In genomic region chr6:34566830-34567546, GRCh38 we compare ENCODE assay signal across 22 cellular contexts. TPM values are rescaled to one million over a fixed set of nuclear protein-coding genes. Genes with fewer than 3 reads are reported as not detected.
DNase-seq lines count a peak whose midpoint lies in the region; TF ChIP-seq lines count a peak whose summit lies in the region.
"Had no signal": no experiment of that assay in that cellular context is flagged by ENCODE, and none has a peak within 500 bp of the region (broad histone marks: within the 10 kb centered on the region; RNA-seq: fewer than 3 reads in every experiment).

No MANE protein-coding gene starts in this region.

- H3K4me1 Mint-ChIP-seq in activated T-helper 1 cell treated with anti-CD3 and anti-CD28 coated beads, Interleukin-12 subunit alpha, Interleukin-12 subunit beta, Interleukin-2, Interleukin-4 antibody, amounts not matched to agents 30 ng/mL and 10 ng/mL and 1 ng/mL, durations not matched to agents 14 hours and 24 hours and 36 hours (ENCODE audit: low read depth): no peaks in the 10 kb centered on the region
- no peaks in the 10 kb centered on the region for H3K4me1 Mint-ChIP-seq in type B pancreatic cell (ENCODE audit: unreplicated experiment)

- no peaks in the 10 kb centered on the region for H3K79me2 ChIP-seq in PC-9 (ENCODE audit: low read depth)
- no peaks in the 10 kb centered on the region for H3K79me2 ChIP-seq in osteoblast (ENCODE audit: insufficient read depth, low read length)

- H3K36me3 ChIP-seq in H7 (replicated peaks; ENCODE audit: control insufficient read depth, insufficient read depth, low read length) (no peaks in the 10 kb centered on the region), PC-9 (ENCODE audit: low read depth) (no peaks in the 10 kb centered on the region), osteoblast (ENCODE audit: insufficient read depth, low read length) (no peaks in the 10 kb centered on the region), WERI-Rb-1 (no peaks in the 10 kb centered on the region)
- H3K36me3 ChIP-seq: BLaER1 had no signal

- DNase-seq in H7 (peak; percentile 48), PC-9 (no peak), epithelial cell of prostate (ENCODE audit: low read depth, low spot score) (peak; percentile 44), osteoblast (ENCODE audit: insufficient read length, low spot score, missing footprints) (peak; percentile 52), WERI-Rb-1 (no peak), type B pancreatic cell (ENCODE audit: extremely low spot score, unreplicated experiment) (no peak), NOMO-1 (lab: John Stamatoyannopoulos, UW; ENCODE audit: unreplicated experiment in 2 of 2) (no peak)
- no peak for DNase-seq in activated T-helper 1 cell treated with anti-CD3 and anti-CD28 coated beads, Interleukin-12 subunit alpha, Interleukin-12 subunit beta, Interleukin-2, Interleukin-4 antibody, amounts not matched to agents 30 ng/mL and 10 ng/mL and 1 ng/mL, durations not matched to agents 14 hours and 24 hours and 36 hours (ENCODE audit: low spot score)
- DNase-seq: ACHN; CD8-positive, alpha-beta T cell; NCI-H1105 treated with DMSO at 0.1 percent for 48 hours; NCI-H2029 treated with DMSO at 0.1 percent for 48 hours; NCI-H345; NCI-H524; NCI-H774; OCI-M1; Right ventricle myocardium superior had no signal

- CTCF ChIA-PET in PC-9 (lab: Charles Lee): interaction anchor here (0.6 kb wide), 1 partner anchor 519 kb away, joined by 3 read pairs; no protein-coding TSS in a partner anchor

- H3K9me2 ChIP-seq in PC-9 (ENCODE audit: insufficient read depth): no peaks in the 10 kb centered on the region

- H3K4me1 ChIP-seq in PC-9 (replicated peaks; ENCODE audit: insufficient read depth): peaks cover 24% of the 10 kb centered on the region
- no peaks in the 10 kb centered on the region for H3K4me1 ChIP-seq in osteoblast (ENCODE audit: insufficient read depth, low read length)
- H3K4me1 ChIP-seq: BLaER1 had no signal

- no peak overlapping the region for H3K27ac Mint-ChIP-seq in activated T-helper 1 cell treated with anti-CD3 and anti-CD28 coated beads, Interleukin-12 subunit alpha, Interleukin-12 subunit beta, Interleukin-2, Interleukin-4 antibody, amounts not matched to agents 30 ng/mL and 10 ng/mL and 1 ng/mL, durations not matched to agents 14 hours and 24 hours and 36 hours
- no peak overlapping the region for H3K27ac Mint-ChIP-seq in type B pancreatic cell
- H3K27ac Mint-ChIP-seq: CD8-positive, alpha-beta T cell had no signal

- no peak overlapping the region for H3K4me3 Mint-ChIP-seq in activated T-helper 1 cell treated with anti-CD3 and anti-CD28 coated beads, Interleukin-12 subunit alpha, Interleukin-12 subunit beta, Interleukin-2, Interleukin-4 antibody, amounts not matched to agents 30 ng/mL and 10 ng/mL and 1 ng/mL, durations not matched to agents 14 hours and 24 hours and 36 hours
- no peak overlapping the region for H3K4me3 Mint-ChIP-seq in type B pancreatic cell
- H3K4me3 Mint-ChIP-seq: CD8-positive, alpha-beta T cell had no signal

- H3K27ac ChIP-seq in PC-9: peak overlapping the region; percentile 80
- H3K27ac ChIP-seq in epithelial cell of prostate: no peak overlapping the region
- no peak overlapping the region for H3K27ac ChIP-seq in osteoblast (ENCODE audit: low read depth, low read length)
- H3K27ac ChIP-seq in WERI-Rb-1: no peak overlapping the region; the same call in 1 of the 2 replicates
- H3K27ac ChIP-seq: BLaER1, HL-60, KMS-11 had no signal

- no peaks in the 10 kb centered on the region for H4K20me1 ChIP-seq in PC-9 (ENCODE audit: insufficient read depth)
- H4K20me1 ChIP-seq in osteoblast (ENCODE audit: insufficient read depth, low read length): no peaks in the 10 kb centered on the region
- H4K20me1 ChIP-seq: BLaER1 had no signal

- H3K36me3 Mint-ChIP-seq in activated T-helper 1 cell treated with anti-CD3 and anti-CD28 coated beads, Interleukin-12 subunit alpha, Interleukin-12 subunit beta, Interleukin-2, Interleukin-4 antibody, amounts not matched to agents 30 ng/mL and 10 ng/mL and 1 ng/mL, durations not matched to agents 14 hours and 24 hours and 36 hours (ENCODE audit: low read depth): no peaks in the 10 kb centered on the region
- no peaks in the 10 kb centered on the region for H3K36me3 Mint-ChIP-seq in type B pancreatic cell
- H3K36me3 Mint-ChIP-seq: CD8-positive, alpha-beta T cell had no signal

- POLR2A ChIA-PET in PC-9 (lab: Charles Lee; ENCODE audit: unreplicated experiment): no interaction called here

- H3K4me3 ChIP-seq in H7 (ENCODE audit: insufficient read depth, low read depth, low read length): no peak overlapping the region
- H3K4me3 ChIP-seq in PC-9: no peak overlapping the region
- no peak overlapping the region for H3K4me3 ChIP-seq in osteoblast (ENCODE audit: insufficient read depth, low read length)
- H3K4me3 ChIP-seq in WERI-Rb-1 (ENCODE audit: low read depth, low read length): no peak overlapping the region
- H3K4me3 ChIP-seq: BLaER1 had no signal

- intact Hi-C loops in PC-9 (cut with micrococcal nuclease; ENCODE audit: unreplicated experiment): no loop called here
- intact Hi-C loops in activated T-helper 1 cell treated with anti-CD3 and anti-CD28 coated beads, Interleukin-12 subunit alpha, Interleukin-12 subunit beta, Interleukin-2, Interleukin-4 antibody, amounts not matched to agents 30 ng/mL and 10 ng/mL and 1 ng/mL, durations not matched to agents 14 hours and 24 hours and 36 hours (cut with micrococcal nuclease): no loop called here

- no peaks in the 10 kb centered on the region for H3K9me3 Mint-ChIP-seq in activated T-helper 1 cell treated with anti-CD3 and anti-CD28 coated beads, Interleukin-12 subunit alpha, Interleukin-12 subunit beta, Interleukin-2, Interleukin-4 antibody, amounts not matched to agents 30 ng/mL and 10 ng/mL and 1 ng/mL, durations not matched to agents 14 hours and 24 hours and 36 hours
- no peaks in the 10 kb centered on the region for H3K9me3 Mint-ChIP-seq in type B pancreatic cell
- H3K9me3 Mint-ChIP-seq: CD8-positive, alpha-beta T cell had no signal

- TF ChIP-seq CTCF in PC-9 (conservative IDR thresholded peaks at IDR 0.05) (no peak), osteoblast (IDR thresholded peaks at IDR 0.05; ENCODE audit: extremely low read depth, low read depth, low read length) (no peak), WERI-Rb-1 (IDR thresholded peaks at IDR 0.05; ENCODE audit: low read depth, low read length) (no peak), type B pancreatic cell (conservative IDR thresholded peaks at IDR 0.05) (no peak)

- H3K4me2 ChIP-seq in PC-9: no peak overlapping the region
- no peak overlapping the region for H3K4me2 ChIP-seq in osteoblast (ENCODE audit: insufficient read depth, low read length)
- H3K4me2 ChIP-seq: BLaER1, KMS-11 had no signal

- H3K9me3 ChIP-seq in PC-9 (ENCODE audit: insufficient read depth, low read depth) (no peaks in the 10 kb centered on the region), osteoblast (ENCODE audit: low read depth, low read length) (no peaks in the 10 kb centered on the region), WERI-Rb-1 (ENCODE audit: severe bottlenecking) (no peaks in the 10 kb centered on the region)
- H3K9me3 ChIP-seq: BLaER1 had no signal

- H2AFZ ChIP-seq in PC-9 (no peak overlapping the region), osteoblast (ENCODE audit: low read length) (no peak overlapping the region)

- H3K27me3 ChIP-seq in H7 (ENCODE audit: control insufficient read depth, insufficient read depth, low read length): no peaks in the 10 kb centered on the region
- H3K27me3 ChIP-seq in PC-9 (ENCODE audit: insufficient read depth, low read depth): no peaks in the 10 kb centered on the region
- peaks cover 3% of the 10 kb centered on the region for H3K27me3 ChIP-seq in osteoblast (ENCODE audit: insufficient read depth, low read length)
- H3K27me3 ChIP-seq in WERI-Rb-1 (ENCODE audit: insufficient read depth, low read depth, severe bottlenecking): no peaks in the 10 kb centered on the region
- H3K27me3 ChIP-seq: BLaER1 had no signal

- BruUV-seq in PC-9 (replicated peaks; lab: Mats Ljungman, UMichigan): no TSS peak

- H3K27me3 Mint-ChIP-seq in activated T-helper 1 cell treated with anti-CD3 and anti-CD28 coated beads, Interleukin-12 subunit alpha, Interleukin-12 subunit beta, Interleukin-2, Interleukin-4 antibody, amounts not matched to agents 30 ng/mL and 10 ng/mL and 1 ng/mL, durations not matched to agents 14 hours and 24 hours and 36 hours (ENCODE audit: insufficient read depth): peaks cover 5% of the 10 kb centered on the region
- H3K27me3 Mint-ChIP-seq in type B pancreatic cell: no peaks in the 10 kb centered on the region

- H3F3A ChIP-seq in PC-9 (ENCODE audit: insufficient read depth, low read depth): peaks cover 30% of the 10 kb centered on the region; the same call in 1 of the 2 replicates

RNA-seq across cellular contexts. Expression of gene SPDEF, which starts 10.9 kb away (rescaled TPM):
- 0.11 and 0.21 TPM in 2 replicates for total RNA-seq in H7 (2014; rRNA removed; shearing (Covaris generic))
- 0.85 and 1.4 TPM in 2 replicates for total RNA-seq in PC-9 (2021)
- total RNA-seq in osteoblast: 0.29 TPM in 1 of 2 replicates, not detected in the other
- not detected in 2 replicates for total RNA-seq in activated T-helper 1 cell treated with anti-CD3 and anti-CD28 coated beads, Interleukin-12 subunit alpha, Interleukin-12 subunit beta, Interleukin-2, Interleukin-4 antibody, amounts not matched to agents 30 ng/mL and 10 ng/mL and 1 ng/mL, durations not matched to agents 14 hours and 24 hours and 36 hours
- 0.62 and 1.6 TPM in 2 replicates for total RNA-seq in type B pancreatic cell (ENCODE audit: low replicate concordance)
- total RNA-seq: Daoy, H4, Right ventricle myocardium superior had no signal

Comparison
In these comparisons a context has a peak if more than half of its experiments do, and no peak if none do; other contexts are left out.
1. DNase-seq: peak in H7 (single experiment), epithelial cell of prostate (single experiment) and osteoblast (single experiment); none in PC-9 (0 of 2), activated T-helper 1 cell treated with anti-CD3 and anti-CD28 coated beads, Interleukin-12 subunit alpha, Interleukin-12 subunit beta, Interleukin-2, Interleukin-4 antibody, amounts not matched to agents 30 ng/mL and 10 ng/mL and 1 ng/mL, durations not matched to agents 14 hours and 24 hours and 36 hours (single experiment), WERI-Rb-1 (single experiment), type B pancreatic cell (single experiment) and NOMO-1 (0 of 2).